In the genomic region with DNA sequence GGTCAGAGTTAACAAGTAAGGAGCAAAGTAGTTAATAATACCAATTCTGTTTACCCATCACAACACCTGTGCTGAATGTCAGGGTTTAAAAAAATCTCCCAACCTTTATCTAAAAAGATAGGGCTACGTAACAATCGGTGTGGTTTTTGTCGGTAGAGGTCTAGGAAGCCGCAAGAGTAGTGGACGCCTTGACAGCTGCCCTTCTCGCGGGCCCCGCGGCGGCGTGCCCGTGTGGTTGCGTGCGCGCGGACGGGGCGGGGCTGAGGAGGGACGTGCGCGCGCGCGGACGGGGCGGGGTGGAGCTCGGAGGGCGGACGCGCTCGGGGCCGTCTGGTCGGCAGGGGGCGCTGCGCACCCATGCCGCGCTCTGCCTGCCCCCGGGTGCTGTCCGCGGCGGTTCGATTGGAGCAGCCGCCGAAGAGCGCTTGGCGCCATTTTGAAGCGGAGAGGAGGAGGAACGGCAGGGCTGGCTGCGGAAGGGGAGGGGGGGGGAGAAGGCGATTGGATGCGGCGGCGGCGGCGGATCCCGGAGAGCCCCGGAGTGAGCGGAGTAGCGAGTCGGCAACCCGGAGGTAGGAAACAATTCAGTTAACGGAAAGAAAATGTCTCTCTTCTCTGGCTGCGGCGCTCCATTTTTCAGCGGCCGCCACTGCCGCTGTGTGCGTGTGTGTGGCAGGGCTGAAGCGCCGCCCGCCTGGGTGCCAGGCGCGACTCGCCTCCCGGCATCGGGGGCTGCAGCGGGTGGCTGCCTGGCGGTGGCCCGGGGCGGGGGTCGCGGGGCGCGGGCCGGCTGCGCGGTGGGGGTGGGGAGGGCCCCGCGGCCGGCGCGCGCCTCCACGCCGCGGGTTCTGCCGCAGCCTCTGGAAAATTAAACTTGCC, we compare ENCODE assay signal across 1 cellular context.
A peak's percentile ranks its signal among the peaks of the same experiment; 100 is the strongest.
TF ChIP-seq lines count a peak whose summit lies in the region.

Gene PDS5B, plus strand, starts transcription at position 431 of the 879 bp plus-strand sequence. CDS start 62,321 bp downstream, outside the sequence.

TF ChIP-seq in K562, 482 proteins besides CTCF, POLR2A, EP300 and RAD21 (continued from another document and continues in another):
- no peak for TF ChIP-seq STAT6 (CRISPR knock-in tag; IDR thresholded peaks at IDR 0.05)
- TF ChIP-seq NFIC (IDR thresholded peaks at IDR 0.05): peak; percentile 26; the same call in 1 of the 2 replicates
- peak; percentile 82 for TF ChIP-seq VEZF1 (CRISPR knock-in tag; IDR thresholded peaks at IDR 0.05)
- TF ChIP-seq ZNF347 (CRISPR knock-in tag; IDR thresholded peaks at IDR 0.05; ENCODE audit: low read depth): no peak
- 0 out of 4 replicates have a peak, but pooled peaks of 1 of the 2 experiments have one; percentile 38 for TF ChIP-seq NONO (IDR thresholded peaks at IDR 0.05; ENCODE audit: low read depth in 2 of 2, low read length in 1 of 2)
- TF ChIP-seq ATF7 (IDR thresholded peaks at IDR 0.05): peak; percentile 42; the same call in 1 of the 2 replicates
- no peak for TF ChIP-seq PHF21A (IDR thresholded peaks at IDR 0.05; ENCODE audit: borderline replicate concordance, low read depth)
- peak; percentile 37 for TF ChIP-seq CCNT2 (IDR thresholded peaks at IDR 0.05; ENCODE audit: borderline replicate concordance, extremely low read depth, insufficient read length, low read depth, low read length)
- peak; percentile 70; the same call in 1 of the 2 replicates for TF ChIP-seq ZNF263 (CRISPR knock-in tag; IDR thresholded peaks at IDR 0.05; ENCODE audit: borderline replicate concordance)
- TF ChIP-seq ZNF668 (CRISPR knock-in tag; IDR thresholded peaks at IDR 0.05): no peak
- no peak for TF ChIP-seq RBM34 (IDR thresholded peaks at IDR 0.05; ENCODE audit: borderline replicate concordance, insufficient read depth, low read length)
- no peak for TF ChIP-seq PRMT5 (CRISPR knock-in tag; IDR thresholded peaks at IDR 0.05)
- TF ChIP-seq NBN (IDR thresholded peaks at IDR 0.05; ENCODE audit: low read depth): no peak
- no peak for TF ChIP-seq AFF4 (CRISPR knock-in tag; IDR thresholded peaks at IDR 0.05)
- no peak for TF ChIP-seq HEY1 (CRISPR knock-in tag; IDR thresholded peaks at IDR 0.05; ENCODE audit: borderline replicate concordance)
- peak; percentile 42 for TF ChIP-seq FIP1L1 (IDR thresholded peaks at IDR 0.05; ENCODE audit: low read depth, low read length, poor library complexity, severe bottlenecking)
- 0 out of 2 replicates have a peak, but pooled peaks have one; percentile 19 for TF ChIP-seq CC2D1A (IDR thresholded peaks at IDR 0.05)
- peak; percentile 85 for TF ChIP-seq POLR2G (IDR thresholded peaks at IDR 0.05; ENCODE audit: low read depth, low read length)
- TF ChIP-seq, protein P1, sequence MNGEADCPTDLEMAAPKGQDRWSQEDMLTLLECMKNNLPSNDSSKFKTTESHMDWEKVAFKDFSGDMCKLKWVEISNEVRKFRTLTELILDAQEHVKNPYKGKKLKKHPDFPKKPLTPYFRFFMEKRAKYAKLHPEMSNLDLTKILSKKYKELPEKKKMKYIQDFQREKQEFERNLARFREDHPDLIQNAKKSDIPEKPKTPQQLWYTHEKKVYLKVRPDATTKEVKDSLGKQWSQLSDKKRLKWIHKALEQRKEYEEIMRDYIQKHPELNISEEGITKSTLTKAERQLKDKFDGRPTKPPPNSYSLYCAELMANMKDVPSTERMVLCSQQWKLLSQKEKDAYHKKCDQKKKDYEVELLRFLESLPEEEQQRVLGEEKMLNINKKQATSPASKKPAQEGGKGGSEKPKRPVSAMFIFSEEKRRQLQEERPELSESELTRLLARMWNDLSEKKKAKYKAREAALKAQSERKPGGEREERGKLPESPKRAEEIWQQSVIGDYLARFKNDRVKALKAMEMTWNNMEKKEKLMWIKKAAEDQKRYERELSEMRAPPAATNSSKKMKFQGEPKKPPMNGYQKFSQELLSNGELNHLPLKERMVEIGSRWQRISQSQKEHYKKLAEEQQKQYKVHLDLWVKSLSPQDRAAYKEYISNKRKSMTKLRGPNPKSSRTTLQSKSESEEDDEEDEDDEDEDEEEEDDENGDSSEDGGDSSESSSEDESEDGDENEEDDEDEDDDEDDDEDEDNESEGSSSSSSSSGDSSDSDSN (IDR thresholded peaks at IDR 0.05; ENCODE audit: borderline replicate concordance in 1 of 2, low read depth in 2 of 2, low read length in 2 of 2): peak in 1 of 2 experiments; percentile 37; a peak in 1 of 4 replicates
- no peak for TF ChIP-seq PPARD (CRISPR knock-in tag; IDR thresholded peaks at IDR 0.05)
- no peak for TF ChIP-seq ZNF282 (CRISPR knock-in tag; IDR thresholded peaks at IDR 0.05)
- TF ChIP-seq, protein P2, sequence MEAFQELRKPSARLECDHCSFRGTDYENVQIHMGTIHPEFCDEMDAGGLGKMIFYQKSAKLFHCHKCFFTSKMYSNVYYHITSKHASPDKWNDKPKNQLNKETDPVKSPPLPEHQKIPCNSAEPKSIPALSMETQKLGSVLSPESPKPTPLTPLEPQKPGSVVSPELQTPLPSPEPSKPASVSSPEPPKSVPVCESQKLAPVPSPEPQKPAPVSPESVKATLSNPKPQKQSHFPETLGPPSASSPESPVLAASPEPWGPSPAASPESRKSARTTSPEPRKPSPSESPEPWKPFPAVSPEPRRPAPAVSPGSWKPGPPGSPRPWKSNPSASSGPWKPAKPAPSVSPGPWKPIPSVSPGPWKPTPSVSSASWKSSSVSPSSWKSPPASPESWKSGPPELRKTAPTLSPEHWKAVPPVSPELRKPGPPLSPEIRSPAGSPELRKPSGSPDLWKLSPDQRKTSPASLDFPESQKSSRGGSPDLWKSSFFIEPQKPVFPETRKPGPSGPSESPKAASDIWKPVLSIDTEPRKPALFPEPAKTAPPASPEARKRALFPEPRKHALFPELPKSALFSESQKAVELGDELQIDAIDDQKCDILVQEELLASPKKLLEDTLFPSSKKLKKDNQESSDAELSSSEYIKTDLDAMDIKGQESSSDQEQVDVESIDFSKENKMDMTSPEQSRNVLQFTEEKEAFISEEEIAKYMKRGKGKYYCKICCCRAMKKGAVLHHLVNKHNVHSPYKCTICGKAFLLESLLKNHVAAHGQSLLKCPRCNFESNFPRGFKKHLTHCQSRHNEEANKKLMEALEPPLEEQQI (IDR thresholded peaks at IDR 0.05): no peak
- TF ChIP-seq ZEB2 (IDR thresholded peaks at IDR 0.05): no peak
- peak; percentile 97 for TF ChIP-seq RB1 (IDR thresholded peaks at IDR 0.05; ENCODE audit: low read depth)
- TF ChIP-seq GABPA (tag; conservative IDR thresholded peaks at IDR 0.05; ENCODE audit: low read depth): 0 out of 2 replicates have a peak, but pooled peaks have one; percentile 20
- TF ChIP-seq SRF (CRISPR knock-in tag; IDR thresholded peaks at IDR 0.05): no peak
- no peak for TF ChIP-seq IRF2 (CRISPR knock-in tag; IDR thresholded peaks at IDR 0.05)
- TF ChIP-seq CREB1 (IDR thresholded peaks at IDR 0.05): peak; percentile 48; the same call in 1 of the 2 replicates
- no peak for TF ChIP-seq CREB1 (CRISPR knock-in tag; IDR thresholded peaks at IDR 0.05)
- TF ChIP-seq, protein P3, sequence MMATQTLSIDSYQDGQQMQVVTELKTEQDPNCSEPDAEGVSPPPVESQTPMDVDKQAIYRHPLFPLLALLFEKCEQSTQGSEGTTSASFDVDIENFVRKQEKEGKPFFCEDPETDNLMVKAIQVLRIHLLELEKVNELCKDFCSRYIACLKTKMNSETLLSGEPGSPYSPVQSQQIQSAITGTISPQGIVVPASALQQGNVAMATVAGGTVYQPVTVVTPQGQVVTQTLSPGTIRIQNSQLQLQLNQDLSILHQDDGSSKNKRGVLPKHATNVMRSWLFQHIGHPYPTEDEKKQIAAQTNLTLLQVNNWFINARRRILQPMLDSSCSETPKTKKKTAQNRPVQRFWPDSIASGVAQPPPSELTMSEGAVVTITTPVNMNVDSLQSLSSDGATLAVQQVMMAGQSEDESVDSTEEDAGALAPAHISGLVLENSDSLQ (IDR thresholded peaks at IDR 0.05): peak; percentile 25; the same call in 1 of the 2 replicates
- TF ChIP-seq, protein P4, sequence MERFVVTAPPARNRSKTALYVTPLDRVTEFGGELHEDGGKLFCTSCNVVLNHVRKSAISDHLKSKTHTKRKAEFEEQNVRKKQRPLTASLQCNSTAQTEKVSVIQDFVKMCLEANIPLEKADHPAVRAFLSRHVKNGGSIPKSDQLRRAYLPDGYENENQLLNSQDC (CRISPR knock-in tag; IDR thresholded peaks at IDR 0.05): 0 out of 2 replicates have a peak, but pooled peaks have one; percentile 26
- TF ChIP-seq GMEB1 (CRISPR knock-in tag; IDR thresholded peaks at IDR 0.05): peak; percentile 92
- TF ChIP-seq KAT2B (IDR thresholded peaks at IDR 0.05; ENCODE audit: low read depth, low read length): no peak
- TF ChIP-seq SMARCA5 (IDR thresholded peaks at IDR 0.05): no peak
- no peak for TF ChIP-seq TARDBP (IDR thresholded peaks at IDR 0.05)
- TF ChIP-seq, protein P5, sequence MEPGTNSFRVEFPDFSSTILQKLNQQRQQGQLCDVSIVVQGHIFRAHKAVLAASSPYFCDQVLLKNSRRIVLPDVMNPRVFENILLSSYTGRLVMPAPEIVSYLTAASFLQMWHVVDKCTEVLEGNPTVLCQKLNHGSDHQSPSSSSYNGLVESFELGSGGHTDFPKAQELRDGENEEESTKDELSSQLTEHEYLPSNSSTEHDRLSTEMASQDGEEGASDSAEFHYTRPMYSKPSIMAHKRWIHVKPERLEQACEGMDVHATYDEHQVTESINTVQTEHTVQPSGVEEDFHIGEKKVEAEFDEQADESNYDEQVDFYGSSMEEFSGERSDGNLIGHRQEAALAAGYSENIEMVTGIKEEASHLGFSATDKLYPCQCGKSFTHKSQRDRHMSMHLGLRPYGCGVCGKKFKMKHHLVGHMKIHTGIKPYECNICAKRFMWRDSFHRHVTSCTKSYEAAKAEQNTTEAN (CRISPR knock-in tag; IDR thresholded peaks at IDR 0.05): no peak
- no peak for TF ChIP-seq ZC3H8 (IDR thresholded peaks at IDR 0.05)
